In the genomic region with DNA sequence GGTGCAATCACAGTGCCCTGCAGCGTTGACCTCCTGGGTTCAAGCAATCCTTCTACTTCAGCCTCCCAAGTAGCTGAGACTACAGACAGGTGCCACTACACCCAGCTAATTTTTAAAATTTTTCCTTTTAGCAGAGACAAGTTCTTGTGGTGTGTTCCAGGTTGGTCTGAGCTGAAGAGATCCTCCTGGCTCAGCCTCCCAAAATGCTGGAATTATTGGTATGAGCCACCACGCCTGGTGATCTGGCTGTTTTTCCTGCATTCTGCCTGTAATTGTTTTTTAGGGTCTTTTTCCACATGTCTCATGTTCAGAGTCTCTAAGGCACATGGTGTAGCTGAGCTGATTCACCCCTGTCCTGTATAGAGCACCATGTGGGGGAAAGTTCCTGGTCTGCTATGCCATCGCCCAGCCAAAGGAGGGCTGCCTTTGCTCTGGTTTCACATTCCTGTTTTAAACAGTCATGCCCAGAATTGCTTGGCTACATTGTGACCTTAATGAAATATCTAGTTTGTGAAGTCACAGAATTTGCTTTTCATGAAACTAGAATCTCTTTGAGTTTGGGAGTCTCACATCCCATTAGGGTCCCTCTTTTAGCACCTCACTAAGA, we compare ENCODE assay signal across 9 cellular contexts. TPM values are rescaled to one million over a fixed set of nuclear protein-coding genes. Genes with fewer than 3 reads are reported as not detected.
DNase-seq lines count a peak whose midpoint lies in the region; TF ChIP-seq lines count a peak whose summit lies in the region.
"Not testable (repeated sequence)": the region's sequence is repeated elsewhere in the genome, so short reads cannot be mapped to it uniquely, and the experiment has no call there.
"Had no signal": no experiment of that assay in that cellular context is flagged by ENCODE, and none has a peak within 500 bp of the region (broad histone marks: within the 10 kb centered on the region; RNA-seq: fewer than 3 reads in every experiment).

No MANE protein-coding gene starts in this region.

- peak overlapping the region; percentile 19 to 36 for H3K27ac ChIP-seq in breast epithelium
- peak overlapping the region; percentile 40 to 71 (median 66) for H3K27ac ChIP-seq in transverse colon

- POLR2A ChIA-PET in Caco-2 (lab: Charles Lee): not testable (repeated sequence)

- TF ChIP-seq EP300 in transverse colon (IDR thresholded peaks at IDR 0.05; ENCODE audit: low read depth): not testable (repeated sequence)

- H3K9me3 Mint-ChIP-seq in Caco-2 (ENCODE audit: unreplicated experiment); osteocyte (ENCODE audit: unreplicated experiment): not testable (repeated sequence)

- H3K4me1 ChIP-seq in Caco-2, breast epithelium: not testable (repeated sequence)
- peaks cover 10 to 25% (median 21%) of the 10 kb centered on the region in 4 donors for H3K4me1 ChIP-seq in transverse colon

- H3K4me3 Mint-ChIP-seq in Caco-2 (ENCODE audit: unreplicated experiment); osteocyte (ENCODE audit: unreplicated experiment): not testable (repeated sequence)

- not testable (repeated sequence) for TF ChIP-seq POLR2A in breast epithelium (IDR thresholded peaks at IDR 0.05); transverse colon (IDR thresholded peaks at IDR 0.05)

- not testable (repeated sequence) for H3K36me3 ChIP-seq in Caco-2 (ENCODE audit: control insufficient read depth, insufficient read depth, low read length); breast epithelium; kidney epithelial cell (ENCODE audit: control insufficient read depth, insufficient read depth, low read length); transverse colon

- not testable (repeated sequence) for H3K27me3 Mint-ChIP-seq in Caco-2 (ENCODE audit: insufficient read depth, unreplicated experiment)
- peaks cover 12% of the 10 kb centered on the region for H3K27me3 Mint-ChIP-seq in osteocyte (ENCODE audit: unreplicated experiment)

- H3K27ac Mint-ChIP-seq in Caco-2 (ENCODE audit: unreplicated experiment); osteocyte (ENCODE audit: unreplicated experiment): not testable (repeated sequence)

- H3K9me3 ChIP-seq in Caco-2, breast epithelium, transverse colon: not testable (repeated sequence)

- not testable (repeated sequence) for H3K4me3 ChIP-seq in Caco-2 (ENCODE audit: low read depth, low read length); breast epithelium; kidney epithelial cell (ENCODE audit: low read depth, low read length); transverse colon

- DNase-seq in Caco-2 (peak; percentile 47 to 50), LHCN-M2 (ENCODE audit: low read depth) (peak; percentile 69), SHP77 (lab: John Stamatoyannopoulos, UW) (peak; percentile 40 to 64), breast epithelium (ENCODE audit: low spot score in 2 of 2) (peak in 1 of 2 donors; percentile 21), fibroblast of peridontal ligament (ENCODE audit: extremely low read depth) (peak; percentile 81), transverse colon (peak; percentile 49)
- not testable (repeated sequence) for DNase-seq in kidney epithelial cell (ENCODE audit: low read depth); osteocyte (ENCODE audit: extremely low spot score, unreplicated experiment)

- not testable (repeated sequence) for H3K4me1 Mint-ChIP-seq in Caco-2 (ENCODE audit: low read depth, unreplicated experiment); osteocyte (ENCODE audit: unreplicated experiment)

- WGBS in transverse colon (ENCODE audit: low coverage in 1 of 2), 2 donors: 60 to 63% methylated on average over 1 to 3 of the region's 3 CpGs

- CTCF ChIA-PET in Caco-2 (lab: Charles Lee): not testable (repeated sequence)

- not testable (repeated sequence) for BruUV-seq in Caco-2 (replicated peaks; lab: Mats Ljungman, UMichigan)

- TF ChIP-seq CTCF in Caco-2 (IDR thresholded peaks at IDR 0.05; ENCODE audit: insufficient read depth in 1 of 2, low read depth in 1 of 2, low read length in 1 of 2, severe bottlenecking in 1 of 2, unreplicated experiment in 1 of 2): peak in 1 of 2 experiments; percentile 33
- TF ChIP-seq CTCF in breast epithelium (IDR thresholded peaks at IDR 0.05): peak in 1 of 3 donors; percentile 15
- peak; percentile 34 for TF ChIP-seq CTCF in kidney epithelial cell (IDR thresholded peaks at IDR 0.05; ENCODE audit: insufficient read depth, low read length, poor library complexity, severe bottlenecking)
- TF ChIP-seq CTCF in osteocyte (IDR thresholded peaks at IDR 0.05): peak; percentile 18
- TF ChIP-seq CTCF in transverse colon (IDR thresholded peaks at IDR 0.05): peak in 3 of 5 experiments; percentile 26 to 50 (median 49)

- intact Hi-C loops in Caco-2 (cut with micrococcal nuclease; ENCODE audit: unreplicated experiment): loop anchor here (1.0 to 5.0 kb wide), 3 partner anchors 76 to 265 kb away; a partner anchor contains a TSS
- intact Hi-C loops in breast epithelium (cut with DNase I; ENCODE audit: low total_unique reads); transverse colon (cut with DNase I; ENCODE audit: low total_unique reads): not testable (repeated sequence)

- not testable (repeated sequence) for H3K27me3 ChIP-seq in Caco-2 (replicated peaks; ENCODE audit: control insufficient read depth, insufficient read depth, low read length); breast epithelium; kidney epithelial cell (ENCODE audit: control insufficient read depth, insufficient read depth, low read length); transverse colon

- H3K36me3 Mint-ChIP-seq in Caco-2 (ENCODE audit: insufficient read depth, unreplicated experiment); osteocyte (ENCODE audit: unreplicated experiment): not testable (repeated sequence)

- in situ Hi-C loops in transverse colon (cut with MboI; ENCODE audit: low pct_ligation_motif_present in 1 of 4, low pct_unique_long_range_greater_than_20kb in 1 of 4, low sequenced_read_pairs in 3 of 4): not testable (repeated sequence)

RNA-seq across cellular contexts. Expression of a gene that starts 15.1 kb away (rescaled TPM):
- 28.8 and 41.7 TPM in 2 replicates for total RNA-seq in Caco-2 (2022)
- total RNA-seq in LHCN-M2 (2014; rRNA removed): 10.0 and 10.3 TPM in 2 replicates
- 21.9 TPM for polyA plus RNA-seq in LHCN-M2 (2012)
- 100 to 1,000 TPM in 1 of 3 donors, 10 to 100 TPM in 2; 25.9 to 259 (median 25.9) TPM for total RNA-seq in breast epithelium
- total RNA-seq in kidney epithelial cell: 0.27 and 2.0 TPM in 2 replicates
- not detected in 2 replicates for total RNA-seq in osteocyte
- 10 to 100 TPM; 43.0 to 72.7 (median 53.7) TPM for total RNA-seq in transverse colon
- total RNA-seq: CD4-positive, alpha-beta memory T cell had no signal
- polyA plus RNA-seq: CD4-positive, alpha-beta memory T cell had no signal

RNA-seq across cellular contexts. Expression of a gene that starts 55.6 kb away (rescaled TPM):
- total RNA-seq in Caco-2 (2022): 27.1 and 28.4 TPM in 2 replicates
- 42.6 and 56.1 TPM in 2 replicates for total RNA-seq in LHCN-M2 (2014; rRNA removed)
- polyA plus RNA-seq in LHCN-M2 (2012): 42.0 TPM
- total RNA-seq in breast epithelium: 100 to 1,000 TPM in 1 of 3 donors, 10 to 100 TPM in 2; 24.1 to 214 (median 31.5) TPM
- total RNA-seq in kidney epithelial cell: 1.2 and 1.5 TPM in 2 replicates
- 0.67 and 0.84 TPM in 2 replicates for total RNA-seq in osteocyte
- 10 to 100 TPM in 3 of 4 donors, 1 to 10 TPM in 1; 3.0 to 20.5 (median 14.2) TPM for total RNA-seq in transverse colon
